Comparison of ENCODE assay signal across 15 cellular contexts in genomic region chr16:63876096-63876495, GRCh38.
"Had no signal": no experiment of that assay in that cellular context is flagged by ENCODE, and none has a peak within 500 bp of the region (broad histone marks: within the 10 kb centered on the region; RNA-seq: fewer than 3 reads in every experiment).

No MANE protein-coding gene starts in this region.

- H3K27ac Mint-ChIP-seq: activated CD4-positive, alpha-beta memory T cell treated with anti-CD3 and anti-CD28 coated beads for 36 hours; activated naive CD8-positive, alpha-beta T cell treated with anti-CD3 and anti-CD28 coated beads for 36 hours; naive B cell had no signal

- DNase-seq: activated CD4-positive, alpha-beta memory T cell treated with anti-CD3 and anti-CD28 coated beads for 36 hours; activated CD4-positive, alpha-beta T cell treated with anti-CD3 and anti-CD28 coated beads for 1 hour; activated gamma-delta T cell; activated naive CD8-positive, alpha-beta T cell treated with anti-CD3 and anti-CD28 coated beads for 36 hours; activated T-cell treated with anti-CD3 and anti-CD28 coated beads, Interleukin-2, amount 50 U/mL, for 48 hours; colonic mucosa; effector CD4-positive, alpha-beta T cell; hypothalamus; naive B cell; posterior cingulate gyrus; right cardiac atrium; stomach; T1000 had no signal

- H3K4me1 Mint-ChIP-seq: activated naive CD8-positive, alpha-beta T cell treated with anti-CD3 and anti-CD28 coated beads for 36 hours; naive B cell had no signal

- H3K27me3 Mint-ChIP-seq: activated CD4-positive, alpha-beta memory T cell treated with anti-CD3 and anti-CD28 coated beads for 36 hours; activated naive CD8-positive, alpha-beta T cell treated with anti-CD3 and anti-CD28 coated beads for 36 hours; naive B cell had no signal

- H3K36me3 ChIP-seq: colonic mucosa, neutrophil, stomach had no signal

- H3K27ac ChIP-seq: colonic mucosa, neutrophil, stomach had no signal

- H3K4me3 Mint-ChIP-seq: activated CD4-positive, alpha-beta memory T cell treated with anti-CD3 and anti-CD28 coated beads for 36 hours; activated naive CD8-positive, alpha-beta T cell treated with anti-CD3 and anti-CD28 coated beads for 36 hours; naive B cell had no signal

- H3K9me3 ChIP-seq: colonic mucosa, neutrophil, stomach had no signal

- H3K27me3 ChIP-seq: colonic mucosa, neutrophil, stomach had no signal

- H3K36me3 Mint-ChIP-seq: activated CD4-positive, alpha-beta memory T cell treated with anti-CD3 and anti-CD28 coated beads for 36 hours; activated naive CD8-positive, alpha-beta T cell treated with anti-CD3 and anti-CD28 coated beads for 36 hours; naive B cell had no signal

- H3K4me1 ChIP-seq: colonic mucosa, stomach had no signal

- H3K4me3 ChIP-seq: colonic mucosa, lung, stomach had no signal
